14 cellular contexts compared by ENCODE assay signal in the genomic region with DNA sequence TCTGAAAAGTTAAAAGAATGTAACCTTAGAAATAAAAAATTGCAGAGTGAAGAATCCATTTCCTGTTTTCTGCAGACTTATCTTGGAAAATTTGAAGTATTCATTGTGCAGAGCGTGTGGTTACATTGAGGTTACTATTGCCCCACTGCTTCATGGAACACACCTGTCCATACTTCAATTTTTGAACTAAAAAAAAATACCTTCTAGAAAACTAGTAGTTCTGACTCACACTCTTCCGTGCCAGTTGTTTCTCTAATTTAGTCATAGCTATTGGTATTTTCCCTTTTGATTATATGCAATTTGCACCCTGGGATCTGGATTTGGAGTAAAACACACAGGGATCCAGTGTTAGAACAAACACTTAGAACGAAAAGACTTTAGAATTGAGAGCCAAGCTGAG.
DNase-seq lines count a peak whose midpoint lies in the region; ATAC-seq and TF ChIP-seq lines count a peak whose summit lies in the region.
"Had no signal": no experiment of that assay in that cellular context is flagged by ENCODE, and none has a peak within 500 bp of the region (broad histone marks: within the 10 kb centered on the region; RNA-seq: fewer than 3 reads in every experiment).

No MANE protein-coding gene starts in this region.

- H3K9ac ChIP-seq in smooth muscle cell (ENCODE audit: low read depth): no peak overlapping the region

- peak overlapping the region; percentile 60 for H3K4me3 Mint-ChIP-seq in activated naive CD8-positive, alpha-beta T cell
- H3K4me3 Mint-ChIP-seq: CD4-positive, CD25-positive, alpha-beta regulatory T cell; mesothelial cell of epicardium had no signal

- no peak overlapping the region for H2AFZ ChIP-seq in smooth muscle cell (ENCODE audit: low read depth)

- DNase-seq in A172 (ENCODE audit: low spot score) (peak; percentile 2), GM20000 (ENCODE audit: low spot score) (no peak), NCI-H69 (lab: John Stamatoyannopoulos, UW) (no peak), smooth muscle cell (lab: John Stamatoyannopoulos, UW; ENCODE audit: unreplicated experiment) (no peak)
- DNase-seq in activated CD8-positive, alpha-beta memory T cell treated with anti-CD3 and anti-CD28 coated beads for 24 hours: no peak
- DNase-seq: dorsolateral prefrontal cortex, NCI-H524, right lobe of liver had no signal

- 88% methylated on average over 3 of the region's 3 CpGs for WGBS in smooth muscle cell (ENCODE audit: low lambda C conversion rate)

- no peaks in the 10 kb centered on the region for H3K36me3 ChIP-seq in smooth muscle cell (ENCODE audit: low read depth)
- H3K36me3 ChIP-seq: right lobe of liver had no signal

- H3K27me3 Mint-ChIP-seq in activated naive CD8-positive, alpha-beta T cell: no peaks in the 10 kb centered on the region
- H3K27me3 Mint-ChIP-seq: CD4-positive, CD25-positive, alpha-beta regulatory T cell had no signal

- peaks cover 43% of the 10 kb centered on the region for H3K4me1 Mint-ChIP-seq in activated naive CD8-positive, alpha-beta T cell (ENCODE audit: low read depth)

- no peak overlapping the region for H3K4me3 ChIP-seq in smooth muscle cell
- H3K4me3 ChIP-seq: dorsolateral prefrontal cortex, right lobe of liver had no signal

- no peaks in the 10 kb centered on the region for H3K9me3 Mint-ChIP-seq in activated naive CD8-positive, alpha-beta T cell (ENCODE audit: low read depth)
- H3K9me3 Mint-ChIP-seq: mesothelial cell of epicardium had no signal

- no peak overlapping the region for H3K4me2 ChIP-seq in smooth muscle cell

- ATAC-seq in GM18519 (IDR thresholded peaks at IDR 0.05; ENCODE audit: low FRiP score, unreplicated experiment) (peak; percentile 62), HG02885 (IDR thresholded peaks at IDR 0.05; ENCODE audit: poor library complexity, unreplicated experiment) (peak; percentile 40)
- ATAC-seq: right lobe of liver, SK-N-SH treated with all-trans-retinoic acid at 6 μM for 48 hours had no signal

- peaks cover 5% of the 10 kb centered on the region for H3K36me3 Mint-ChIP-seq in activated naive CD8-positive, alpha-beta T cell
- H3K36me3 Mint-ChIP-seq: CD4-positive, CD25-positive, alpha-beta regulatory T cell; mesothelial cell of epicardium had no signal

- no peak overlapping the region for H3K27ac ChIP-seq in smooth muscle cell (ENCODE audit: low read depth)
- H3K27ac ChIP-seq: dorsolateral prefrontal cortex, right lobe of liver had no signal

- H3K79me2 ChIP-seq in smooth muscle cell (ENCODE audit: low read depth): no peaks in the 10 kb centered on the region

- H3K9me3 ChIP-seq in smooth muscle cell (replicated peaks; ENCODE audit: low read depth): no peaks in the 10 kb centered on the region
- H3K9me3 ChIP-seq: right lobe of liver had no signal

- H3K27ac Mint-ChIP-seq in activated naive CD8-positive, alpha-beta T cell: peak overlapping the region; percentile 84
- H3K27ac Mint-ChIP-seq: CD4-positive, CD25-positive, alpha-beta regulatory T cell; mesothelial cell of epicardium had no signal

- H3K27me3 ChIP-seq in smooth muscle cell (ENCODE audit: low read depth): no peaks in the 10 kb centered on the region
- H3K27me3 ChIP-seq: right lobe of liver had no signal

- H3F3A ChIP-seq in smooth muscle cell (ENCODE audit: low read depth): no peaks in the 10 kb centered on the region

- H4K20me1 ChIP-seq in smooth muscle cell (ENCODE audit: low read depth): no peaks in the 10 kb centered on the region

- no peaks in the 10 kb centered on the region for H3K4me1 ChIP-seq in smooth muscle cell (ENCODE audit: low read depth)
- H3K4me1 ChIP-seq: right lobe of liver had no signal

- no peak for TF ChIP-seq CTCF in GM20000 (IDR thresholded peaks at IDR 0.05; ENCODE audit: extremely low read depth, missing control alignments)
- no peak for TF ChIP-seq CTCF in smooth muscle cell (IDR thresholded peaks at IDR 0.05; ENCODE audit: borderline replicate concordance, insufficient read depth, poor library complexity, severe bottlenecking)
